ENCODE assay signal across 12 cellular contexts in the genomic region with DNA sequence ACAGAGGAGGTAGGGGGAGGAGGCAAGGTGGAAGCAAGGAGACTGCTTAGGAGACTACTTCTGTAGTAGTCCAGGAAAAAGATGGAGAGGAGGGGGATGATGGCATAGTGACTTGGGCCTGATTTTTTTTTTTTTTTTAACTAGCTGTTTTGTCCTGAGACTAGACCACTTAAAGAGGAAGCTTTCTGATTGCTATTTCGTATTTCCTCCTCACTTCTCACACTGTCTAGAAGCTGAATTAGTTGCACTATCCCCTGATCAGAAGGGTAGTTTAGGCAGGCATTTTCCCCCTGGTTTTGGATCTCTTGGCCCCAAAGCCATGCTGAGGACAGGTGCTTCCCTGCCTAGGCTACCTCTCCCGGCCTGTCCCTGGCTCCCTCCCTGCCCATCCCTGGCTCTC. TPM values are rescaled to one million over a fixed set of nuclear protein-coding genes. Genes with fewer than 3 reads are reported as not detected.
DNase-seq lines count a peak whose midpoint lies in the region; ATAC-seq and TF ChIP-seq lines count a peak whose summit lies in the region.
"Had no signal": no experiment of that assay in that cellular context is flagged by ENCODE, and none has a peak within 500 bp of the region (broad histone marks: within the 10 kb centered on the region; RNA-seq: fewer than 3 reads in every experiment).

No MANE protein-coding gene starts in this region.

- H3K4me1 ChIP-seq in breast epithelium = peaks cover 6 to 25% of the 10 kb centered on the region in 2 donors
- peaks cover 0 to 96% (median 78%) of the 10 kb centered on the region in 4 donors for H3K4me1 ChIP-seq in sigmoid colon

- peak overlapping the region; percentile 73 to 82 for H3K27ac ChIP-seq in breast epithelium
- peak overlapping the region in 3 of 4 donors; percentile 58 to 81 (median 80) for H3K27ac ChIP-seq in sigmoid colon
- H3K27ac ChIP-seq: foreskin keratinocyte had no signal

- H3K9me3 ChIP-seq in breast epithelium (no peaks in the 10 kb centered on the region), sigmoid colon (no peaks in the 10 kb centered on the region)

- no peak for TF ChIP-seq EP300 in sigmoid colon (IDR thresholded peaks at IDR 0.05)

- TF ChIP-seq POLR2A in breast epithelium (IDR thresholded peaks at IDR 0.05) = no peak
- TF ChIP-seq POLR2A in sigmoid colon (IDR thresholded peaks at IDR 0.05) = no peak

- DNase-seq in T-helper 2 cell treated with Interferon-gamma antibody and Interleukin-4, amounts not matched to agents 5 μg/mL and 100 μg/mL, for 36 hours (ENCODE audit: low spot score) = no peak
- DNase-seq in T-helper 2 cell = no peak
- no peak for DNase-seq in breast epithelium (ENCODE audit: low spot score in 2 of 2)
- no peak for DNase-seq in sigmoid colon
- DNase-seq in GM20000 (ENCODE audit: low spot score) = no peak
- DNase-seq: caudate nucleus, foreskin keratinocyte, NCI-H2171, SIG-M5 had no signal

- H3K4me3 ChIP-seq in breast epithelium (no peak overlapping the region), sigmoid colon (no peak overlapping the region)

- peak; percentile 34 for ATAC-seq in HG03460 (IDR thresholded peaks at IDR 0.05; ENCODE audit: unreplicated experiment)
- ATAC-seq in GM19035 (IDR thresholded peaks at IDR 0.05; ENCODE audit: unreplicated experiment) = no peak
- ATAC-seq in HG03045 (IDR thresholded peaks at IDR 0.05; ENCODE audit: unreplicated experiment) = no peak
- ATAC-seq: foreskin keratinocyte had no signal

- H3K27me3 ChIP-seq in breast epithelium = no peaks in the 10 kb centered on the region
- no peaks in the 10 kb centered on the region for H3K27me3 ChIP-seq in sigmoid colon
- H3K27me3 ChIP-seq: foreskin keratinocyte had no signal

- intact Hi-C loops in breast epithelium (cut with DNase I; ENCODE audit: low total_unique reads) = no loop called here
- intact Hi-C loops in sigmoid colon (cut with DNase I) = no loop called here

- no peaks in the 10 kb centered on the region for H3K36me3 Mint-ChIP-seq in T-helper 2 cell treated with Interferon-gamma antibody and Interleukin-4, amounts not matched to agents 5 μg/mL and 100 μg/mL, for 36 hours (ENCODE audit: low read depth)

- H3K36me3 ChIP-seq in breast epithelium (no peaks in the 10 kb centered on the region), sigmoid colon (no peaks in the 10 kb centered on the region)

- WGBS in sigmoid colon, 2 donors = 59 to 62% methylated on average over 2 of the region's 2 CpGs

- no peak for TF ChIP-seq CTCF in breast epithelium (IDR thresholded peaks at IDR 0.05)
- TF ChIP-seq CTCF in sigmoid colon (IDR thresholded peaks at IDR 0.05) = no peak
- TF ChIP-seq CTCF in GM20000 (IDR thresholded peaks at IDR 0.05; ENCODE audit: extremely low read depth, missing control alignments) = no peak

- H3K4me1 Mint-ChIP-seq in T-helper 2 cell treated with Interferon-gamma antibody and Interleukin-4, amounts not matched to agents 5 μg/mL and 100 μg/mL, for 36 hours (ENCODE audit: low read depth) = peaks cover 43% of the 10 kb centered on the region

- peak overlapping the region; percentile 63 for H3K27ac Mint-ChIP-seq in T-helper 2 cell treated with Interferon-gamma antibody and Interleukin-4, amounts not matched to agents 5 μg/mL and 100 μg/mL, for 36 hours

- no peaks in the 10 kb centered on the region for H3K9me3 Mint-ChIP-seq in T-helper 2 cell treated with Interferon-gamma antibody and Interleukin-4, amounts not matched to agents 5 μg/mL and 100 μg/mL, for 36 hours

- H3K4me3 Mint-ChIP-seq in T-helper 2 cell treated with Interferon-gamma antibody and Interleukin-4, amounts not matched to agents 5 μg/mL and 100 μg/mL, for 36 hours = peak overlapping the region; percentile 5

- H3K27me3 Mint-ChIP-seq in T-helper 2 cell treated with Interferon-gamma antibody and Interleukin-4, amounts not matched to agents 5 μg/mL and 100 μg/mL, for 36 hours (ENCODE audit: low read depth) = no peaks in the 10 kb centered on the region

RNA-seq across cellular contexts. Expression of a gene that starts 14.9 kb away (rescaled TPM):
- total RNA-seq in breast epithelium (100 to 1,000 TPM in 1 of 3 donors, 10 to 100 TPM in 2; 64.0 to 123 (median 73.7) TPM), sigmoid colon (10 to 100 TPM; 47.4 to 97.8 (median 55.6) TPM)
- 10 to 100 TPM; 10.2 to 68.2 (median 15.5) TPM for polyA plus RNA-seq in sigmoid colon
